Comparison of ENCODE assay signal across 2 cellular contexts in genomic region chrX:49292400-49293362, GRCh38.
TF ChIP-seq lines count a peak whose summit lies in the region.

No MANE protein-coding gene starts in this region.

TF ChIP-seq in HCT116, 20 proteins besides CTCF, POLR2A, EP300 and RAD21:
- TF ChIP-seq REST (IDR thresholded peaks at IDR 0.05; ENCODE audit: low read depth) = no peak
- no peak for TF ChIP-seq ATF3 (IDR thresholded peaks at IDR 0.05)
- TF ChIP-seq SRF (IDR thresholded peaks at IDR 0.05; ENCODE audit: low read depth) = no peak
- TF ChIP-seq SIN3A (IDR thresholded peaks at IDR 0.05; ENCODE audit: low read depth) = no peak
- TF ChIP-seq ELF1 (IDR thresholded peaks at IDR 0.05; ENCODE audit: borderline replicate concordance, low read depth) = no peak
- no peak for TF ChIP-seq ZNF274 (IDR thresholded peaks at IDR 0.05; ENCODE audit: low read depth, low read length)
- TF ChIP-seq CEBPB (IDR thresholded peaks at IDR 0.05; ENCODE audit: low read depth) = no peak
- TF ChIP-seq ZBTB33 (IDR thresholded peaks at IDR 0.05; ENCODE audit: extremely low read depth, insufficient replicate concordance, low read length) = no peak
- TF ChIP-seq EZH2 (IDR thresholded peaks at IDR 0.05) = no peak
- TF ChIP-seq FOSL1 (IDR thresholded peaks at IDR 0.05; ENCODE audit: low read depth) = no peak
- TF ChIP-seq POLR2AphosphoS5 (IDR thresholded peaks at IDR 0.05; ENCODE audit: low read depth, low read length) = no peak
- no peak for TF ChIP-seq SP1 (IDR thresholded peaks at IDR 0.05; ENCODE audit: low read depth)
- no peak for TF ChIP-seq TCF7L2 (IDR thresholded peaks at IDR 0.05; ENCODE audit: borderline replicate concordance, extremely low read depth, insufficient read depth, insufficient read length)

TF ChIP-seq in K562, 482 proteins besides CTCF, POLR2A, EP300 and RAD21:
- TF ChIP-seq ZNF740 (CRISPR knock-in tag; IDR thresholded peaks at IDR 0.05) = peak; percentile 84
- no peak for TF ChIP-seq ZNF740 (tag; IDR thresholded peaks at IDR 0.05)
- TF ChIP-seq MCM2 (IDR thresholded peaks at IDR 0.05; ENCODE audit: low read depth) = no peak
- peak; percentile 53; the same call in 1 of the 2 replicates for TF ChIP-seq BCOR (IDR thresholded peaks at IDR 0.05)
- 0 out of 4 replicates have a peak, but pooled peaks of 1 of the 2 experiments have one; percentile 23 for TF ChIP-seq KDM1A (IDR thresholded peaks at IDR 0.05)
- peak; percentile 89 for TF ChIP-seq NFIC (IDR thresholded peaks at IDR 0.05)
- TF ChIP-seq RBFOX2 (IDR thresholded peaks at IDR 0.05; ENCODE audit: low read depth, low read length) = no peak
- TF ChIP-seq RBM25 (IDR thresholded peaks at IDR 0.05; ENCODE audit: low read depth, low read length, severe bottlenecking) = peak; percentile 48
